10 cellular contexts compared by ENCODE assay signal in genomic region chr6:42692151-42692911, GRCh38. TPM values are rescaled to one million over a fixed set of nuclear protein-coding genes. Genes with fewer than 3 reads are reported as not detected.
A peak's percentile ranks its signal among the peaks of the same experiment; 100 is the strongest.
DNase-seq lines count a peak whose midpoint lies in the region; ATAC-seq and TF ChIP-seq lines count a peak whose summit lies in the region.
"Had no signal": no experiment of that assay in that cellular context is flagged by ENCODE, and none has a peak within 500 bp of the region (broad histone marks: within the 10 kb centered on the region; RNA-seq: fewer than 3 reads in every experiment).

No MANE protein-coding gene starts in this region.

- TF ChIP-seq POLR2A in tibial nerve (IDR thresholded peaks at IDR 0.05), result no peak

- no peaks in the 10 kb centered on the region for H3K27me3 ChIP-seq in CD4-positive, alpha-beta memory T cell (ENCODE audit: insufficient read depth, low read length)
- no peaks in the 10 kb centered on the region for H3K27me3 ChIP-seq in osteoblast (ENCODE audit: insufficient read depth, low read length)
- H3K27me3 ChIP-seq in tibial nerve, result no peaks in the 10 kb centered on the region

- no peak for TF ChIP-seq EP300 in tibial nerve (IDR thresholded peaks at IDR 0.05)

- H3K27ac ChIP-seq in CD4-positive, alpha-beta memory T cell (ENCODE audit: low read depth, low read length), result no peak overlapping the region
- H3K27ac ChIP-seq in osteoblast (ENCODE audit: low read depth, low read length) (peak overlapping the region; percentile 66), tibial nerve (peak overlapping the region in 1 of 4 donors; percentile 28)

- H3K4me3 Mint-ChIP-seq in CD4-positive, alpha-beta memory T cell, result no peak overlapping the region
- H3K4me3 Mint-ChIP-seq: brain had no signal

- H3K9me3 Mint-ChIP-seq in CD4-positive, alpha-beta memory T cell, result no peaks in the 10 kb centered on the region

- no peak for DNase-seq in CD4-positive, alpha-beta memory T cell
- DNase-seq in NCI-H2227 (lab: John Stamatoyannopoulos, UW; ENCODE audit: unreplicated experiment) (peak; percentile 18), dermis microvascular lymphatic vessel endothelial cell (ENCODE audit: low read depth in 2 of 2) (peak; percentile 15 to 89), osteoblast (ENCODE audit: insufficient read length, low spot score, missing footprints) (peak; percentile 92), tibial nerve (ENCODE audit: low spot score in 2 of 2) (no peak), Ammon's horn (ENCODE audit: low spot score) (no peak)

- peak overlapping the region; percentile 4 for H3K4me2 ChIP-seq in osteoblast (ENCODE audit: insufficient read depth, low read length)

- peaks cover 15 to 25% (median 20%) of the 10 kb centered on the region in 4 donors for H3K4me1 Mint-ChIP-seq in CD4-positive, alpha-beta memory T cell
- H3K4me1 Mint-ChIP-seq: brain had no signal

- intact Hi-C loops in CD4-positive, alpha-beta memory T cell (cut with micrococcal nuclease), result loop anchor here (5.0 kb wide), 1 partner anchor 35 kb away; no protein-coding TSS in a partner anchor

- CTCF ChIA-PET in CD4-positive, alpha-beta memory T cell (lab: Charles Lee; ENCODE audit: partially characterized antibody), result interaction anchor here (0.8 to 4.4 kb wide), 5 partner anchors 9 to 34 kb away, joined by 3 to 23 read pairs (median 4); no protein-coding TSS in a partner anchor

- peaks cover 48 to 71% of the 10 kb centered on the region in 2 donors for H3K36me3 Mint-ChIP-seq in CD4-positive, alpha-beta memory T cell

- no peak for TF ChIP-seq CTCF in osteoblast (IDR thresholded peaks at IDR 0.05; ENCODE audit: extremely low read depth, low read depth, low read length)
- TF ChIP-seq CTCF in tibial nerve (IDR thresholded peaks at IDR 0.05), result no peak

- H3K4me3 ChIP-seq in CD4-positive, alpha-beta memory T cell (ENCODE audit: low read length in 2 of 2), result no peak overlapping the region
- H3K4me3 ChIP-seq in osteoblast (ENCODE audit: insufficient read depth, low read length) (no peak overlapping the region), tibial nerve (no peak overlapping the region)

- WGBS in tibial nerve, 2 donors, result 60 to 76% methylated on average over 4 of the region's 4 CpGs

- H4K20me1 ChIP-seq in osteoblast (ENCODE audit: insufficient read depth, low read length), result no peaks in the 10 kb centered on the region

- peaks cover 12% of the 10 kb centered on the region for H3K4me1 ChIP-seq in CD4-positive, alpha-beta memory T cell (ENCODE audit: insufficient read depth, low read length)
- peaks cover 79% of the 10 kb centered on the region for H3K4me1 ChIP-seq in osteoblast (ENCODE audit: insufficient read depth, low read length)
- H3K4me1 ChIP-seq in tibial nerve, result peaks cover 0 to 29% (median 2%) of the 10 kb centered on the region in 4 donors

- peak overlapping the region in 5 of 7 donors; percentile 25 to 62 (median 29) for H3K27ac Mint-ChIP-seq in CD4-positive, alpha-beta memory T cell

- no peaks in the 10 kb centered on the region for H3K79me2 ChIP-seq in osteoblast (ENCODE audit: insufficient read depth, low read length)

- no peaks in the 10 kb centered on the region for H3K27me3 Mint-ChIP-seq in CD4-positive, alpha-beta memory T cell

- no peak overlapping the region for H2AFZ ChIP-seq in osteoblast (ENCODE audit: low read length)

- ATAC-seq in GM18520 (IDR thresholded peaks at IDR 0.05; ENCODE audit: unreplicated experiment) (no peak), GM21619 (IDR thresholded peaks at IDR 0.05; ENCODE audit: unreplicated experiment) (no peak)

- no peaks in the 10 kb centered on the region for H3K9me3 ChIP-seq in CD4-positive, alpha-beta memory T cell (ENCODE audit: control insufficient read depth in 1 of 2, low read length in 2 of 2)
- H3K9me3 ChIP-seq in osteoblast (ENCODE audit: low read depth, low read length) (no peaks in the 10 kb centered on the region), tibial nerve (no peaks in the 10 kb centered on the region)

- H3K36me3 ChIP-seq in CD4-positive, alpha-beta memory T cell (ENCODE audit: insufficient read depth, low read length), result peaks cover 34% of the 10 kb centered on the region
- H3K36me3 ChIP-seq in osteoblast (ENCODE audit: insufficient read depth, low read length) (peaks cover 41% of the 10 kb centered on the region), tibial nerve (peaks cover 0 to 73% (median 16%) of the 10 kb centered on the region in 3 donors)

- POLR2A ChIA-PET in CD4-positive, alpha-beta memory T cell (lab: Charles Lee; ENCODE audit: partially characterized antibody), result interaction anchor here (1.3 to 2.4 kb wide), 5 partner anchors 13 to 187 kb away, joined by 4 to 12 read pairs (median 5); partner anchors contain the start of genes RPL7L1 and TBCC

RNA-seq across cellular contexts. Expression of gene PRPH2, which starts 30.1 kb away (rescaled TPM):
- not detected for total RNA-seq in CD4-positive, alpha-beta memory T cell
- polyA plus RNA-seq in CD4-positive, alpha-beta memory T cell, result under 1 TPM in 1 of 2 donors, not detected in 1; 0.11 TPM
- total RNA-seq in dermis microvascular lymphatic vessel endothelial cell (0.13 and 0.38 TPM in 2 replicates), osteoblast (3.3 and 3.8 TPM in 2 replicates), tibial nerve (1 to 10 TPM in 2 of 4 donors, under 1 TPM in 1, not detected in 1; 0.22 to 1.5 (median 1.2) TPM)
- total RNA-seq: OCI-LY7 had no signal

RNA-seq across cellular contexts. Expression of gene TBCC, which starts 53.6 kb away (rescaled TPM):
- total RNA-seq in CD4-positive, alpha-beta memory T cell, result 10 to 100 TPM; 57.4 to 64.4 TPM
- 100 to 1,000 TPM in 1 of 2 donors, 10 to 100 TPM in 1; 75.6 to 138 TPM for polyA plus RNA-seq in CD4-positive, alpha-beta memory T cell
- 29.1 and 36.4 TPM in 2 replicates for total RNA-seq in dermis microvascular lymphatic vessel endothelial cell
- 30.9 and 33.7 TPM in 2 replicates for total RNA-seq in osteoblast
- 10 to 100 TPM; 20.7 to 29.4 (median 25.4) TPM for total RNA-seq in tibial nerve

Comparison
In these comparisons a context has a peak if more than half of its experiments do, and no peak if none do; other contexts are left out.
1. DNase-seq: peak in NCI-H2227 (single experiment), dermis microvascular lymphatic vessel endothelial cell (2 of 2) and osteoblast (single experiment); none in CD4-positive, alpha-beta memory T cell (0 of 5), tibial nerve (0 of 2) and Ammon's horn (single experiment).